ENCODE assay signal across 34 cellular contexts in genomic region chr15:96565266-96565665, GRCh38.
"Had no signal": no experiment of that assay in that cellular context is flagged by ENCODE, and none has a peak within 500 bp of the region (broad histone marks: within the 10 kb centered on the region; RNA-seq: fewer than 3 reads in every experiment).

No MANE protein-coding gene starts in this region.

- ATAC-seq: left colon; naive thymus-derived CD8-positive, alpha-beta T cell; psoas muscle; stimulated activated naive B cell treated with anti-CD40 and anti-IgM and Interleukin-4, amounts not matched to agents 10 μg/mL and 1 μg/mL and 100 μg/mL, for 72 hours; upper lobe of right lung had no signal

- H3K4me2 ChIP-seq: neural progenitor cell, smooth muscle cell had no signal

- H3K9me3 ChIP-seq: esophagus squamous epithelium, psoas muscle, sigmoid colon, suprapubic skin, upper lobe of right lung had no signal

- DNase-seq: activated CD4-positive, alpha-beta T cell treated with anti-CD3 and anti-CD28 coated beads for 48 hours; activated CD4-positive, alpha-beta T cell treated with anti-CD3 and anti-CD28 coated beads, Interleukin-2, amount 50 U/mL, for 48 hours; activated CD8-positive, alpha-beta memory T cell treated with anti-CD3 and anti-CD28 coated beads for 24 hours; activated effector memory CD4-positive, alpha-beta T cell treated with anti-CD3 and anti-CD28 coated beads, Interleukin-2, amount 50 U/mL, for 16 hours; activated naive CD4-positive, alpha-beta T cell treated with anti-CD3 and anti-CD28 coated beads, Interleukin-2, amount 10 ng/mL, durations not matched to agents 7 days and 5 days; activated naive CD8-positive, alpha-beta T cell treated with anti-CD3 and anti-CD28 coated beads, Interleukin-2, amount 10 ng/mL, durations not matched to agents 7 days and 5 days; activated T-cell treated with anti-CD3 and anti-CD28 coated beads, Interleukin-2, amount 50 U/mL, for 1 hour; brain microvascular endothelial cell; central memory CD4-positive, alpha-beta T cell; endodermal cell; esophagus squamous epithelium; head of caudate nucleus; hippocampal formation; kidney; left colon; midbrain; naive thymus-derived CD8-positive, alpha-beta T cell; occipital lobe; psoas muscle; sigmoid colon; stimulated activated CD4-positive, alpha-beta T cell treated with anti-CD3 and anti-CD28 coated beads, Interleukin-1b, Interleukin-23, amount 100 ng/mL, for 48 hours; stimulated activated CD4-positive, alpha-beta T cell treated with anti-CD3 and anti-CD28 coated beads, Interleukin-4, amount 100 ng/mL, for 4 hours; stimulated activated CD8-positive, alpha-beta memory T cell treated with anti-CD3 and anti-CD28 coated beads, Interleukin-4, amount 100 ng/mL, for 48 hours; stimulated activated naive B cell treated with anti-CD40 and anti-IgM and Interleukin-4, amounts not matched to agents 10 μg/mL and 1 μg/mL and 100 μg/mL, for 72 hours; T-helper 9 cell; tibial artery; upper lobe of right lung had no signal

- H3K79me2 ChIP-seq: parathyroid adenoma had no signal

- H2AFZ ChIP-seq: neural progenitor cell, parathyroid adenoma had no signal

- FAIRE-seq: astrocyte, kidney, TTC549 had no signal

- H3K4me3 ChIP-seq: esophagus squamous epithelium, neural progenitor cell, psoas muscle, sigmoid colon, smooth muscle cell, suprapubic skin, tibial artery, upper lobe of right lung had no signal

- H3K9ac ChIP-seq: neural progenitor cell, parathyroid adenoma had no signal

- H3K4me1 ChIP-seq: esophagus squamous epithelium, neural progenitor cell, parathyroid adenoma, psoas muscle, sigmoid colon, suprapubic skin, tibial artery, upper lobe of right lung had no signal

- H3K27ac ChIP-seq: brain microvascular endothelial cell, esophagus squamous epithelium, neural progenitor cell, parathyroid adenoma, psoas muscle, sigmoid colon, suprapubic skin, tibial artery, upper lobe of right lung, VCaP had no signal

- H3K27me3 ChIP-seq: brain microvascular endothelial cell, esophagus squamous epithelium, neural progenitor cell, sigmoid colon, suprapubic skin, tibial artery, upper lobe of right lung had no signal

- H3K36me3 ChIP-seq: brain microvascular endothelial cell, esophagus squamous epithelium, neural progenitor cell, sigmoid colon, suprapubic skin, tibial artery, upper lobe of right lung had no signal
